8 cellular contexts compared by ENCODE assay signal in the genomic region with DNA sequence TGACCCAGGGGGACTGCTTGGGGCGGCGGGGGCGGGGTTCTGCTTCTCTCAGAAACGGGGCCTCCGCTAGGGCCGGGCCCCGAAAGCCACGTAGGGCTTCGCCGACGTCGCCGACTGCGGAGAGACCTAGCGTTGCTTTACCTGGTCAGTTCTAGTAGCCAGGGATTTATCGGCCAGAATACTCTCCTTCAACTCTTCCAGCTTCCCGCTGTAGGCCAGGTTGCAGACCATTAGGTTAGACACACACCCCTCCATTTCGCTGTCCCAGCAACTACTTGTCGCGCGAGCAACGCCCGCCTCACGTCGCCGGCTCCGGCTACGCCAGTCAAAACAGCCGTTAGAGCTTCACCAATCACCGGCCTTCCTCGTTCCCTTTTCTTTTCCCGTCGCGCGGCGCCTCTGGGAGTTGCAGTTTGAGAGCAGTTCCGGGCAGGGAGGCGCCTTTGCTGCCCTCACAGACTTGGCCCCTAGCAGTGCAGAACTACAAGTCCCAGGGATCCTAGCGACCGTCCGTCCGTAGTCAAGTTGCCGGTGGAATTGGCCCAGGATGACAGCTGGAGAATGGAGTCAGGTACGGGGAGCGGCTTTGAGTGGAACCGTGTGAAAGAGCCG.
A peak's percentile ranks its signal among the peaks of the same experiment; 100 is the strongest.
DNase-seq lines count a peak whose midpoint lies in the region; ATAC-seq and TF ChIP-seq lines count a peak whose summit lies in the region.

A gene with protein sequence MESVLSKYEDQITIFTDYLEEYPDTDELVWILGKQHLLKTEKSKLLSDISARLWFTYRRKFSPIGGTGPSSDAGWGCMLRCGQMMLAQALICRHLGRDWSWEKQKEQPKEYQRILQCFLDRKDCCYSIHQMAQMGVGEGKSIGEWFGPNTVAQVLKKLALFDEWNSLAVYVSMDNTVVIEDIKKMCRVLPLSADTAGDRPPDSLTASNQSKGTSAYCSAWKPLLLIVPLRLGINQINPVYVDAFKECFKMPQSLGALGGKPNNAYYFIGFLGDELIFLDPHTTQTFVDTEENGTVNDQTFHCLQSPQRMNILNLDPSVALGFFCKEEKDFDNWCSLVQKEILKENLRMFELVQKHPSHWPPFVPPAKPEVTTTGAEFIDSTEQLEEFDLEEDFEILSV (plus strand): TSS at position 513 of the 612 bp plus-strand sequence. CDS start 49 bp downstream, at position 562.
TSS of gene PSMD10 (minus strand) at position 277 of the 612 bp plus-strand sequence. CDS start at position 255, 22 bp downstream.

- peak; percentile 96 for ATAC-seq in GM19035 (IDR thresholded peaks at IDR 0.05; ENCODE audit: unreplicated experiment)
- ATAC-seq in HG03280 (IDR thresholded peaks at IDR 0.05; ENCODE audit: unreplicated experiment): peak; percentile 96

- H3K27ac ChIP-seq in caudate nucleus (ENCODE audit: low read depth, low read length): peak within 1 kb of the TSS; percentile 32

- DNase-seq in AG10803 (ENCODE audit: low read depth) (peak; percentile 94), NCI-H226 (peak; percentile 94), caudate nucleus (lab: John Stamatoyannopoulos, UW) (peak; percentile 18 to 97 (median 89)), iPS-NIHi7 (ENCODE audit: extremely low spot score) (peak; percentile 95), smooth muscle cell of the brain vasculature (ENCODE audit: low read depth, low spot score) (peak; percentile 85)

- peak within 1 kb of the TSS; percentile 76 for H3K4me3 ChIP-seq in AG10803 (ENCODE audit: low read length)
- H3K4me3 ChIP-seq in WI38 (ENCODE audit: low read depth, low read length): peak within 1 kb of the TSS; percentile 64

- TF ChIP-seq CTCF in AG10803 (conservative IDR thresholded peaks at IDR 0.05; ENCODE audit: low read length): no peak
- TF ChIP-seq CTCF in WI38 (IDR thresholded peaks at IDR 0.05; ENCODE audit: low read depth, low read length): no peak

Comparison
In these comparisons a context has a peak if more than half of its experiments do, and no peak if none do; other contexts are left out.
1. Peak in every context shown above with its lines: DNase-seq, ATAC-seq, H3K4me3 ChIP-seq and H3K27ac ChIP-seq.